14 cellular contexts compared by ENCODE assay signal in genomic region chr7:111865430-111865829, GRCh38.
DNase-seq lines count a peak whose midpoint lies in the region; ATAC-seq and TF ChIP-seq lines count a peak whose summit lies in the region.
"Had no signal": no experiment of that assay in that cellular context is flagged by ENCODE, and none has a peak within 500 bp of the region (broad histone marks: within the 10 kb centered on the region; RNA-seq: fewer than 3 reads in every experiment).

No MANE protein-coding gene starts in this region.

- H3K9me3 ChIP-seq in AG04450 (ENCODE audit: control insufficient read depth, insufficient read depth, low read length) (no peaks in the 10 kb centered on the region), muscle layer of colon (ENCODE audit: low read length) (no peaks in the 10 kb centered on the region)

- no peak overlapping the region for H3K9ac ChIP-seq in muscle layer of colon (ENCODE audit: low read length)
- H3K9ac ChIP-seq: BLaER1 treated with 17β-estradiol and CSF1 and Interleukin-3, amounts not matched to agents 10 nM and 100 nM had no signal

- no peak for DNase-seq in AG04450 (ENCODE audit: low read depth, low spot score)
- no peak for DNase-seq in caudate nucleus (lab: John Stamatoyannopoulos, UW)
- DNase-seq in fibroblast of villous mesenchyme (ENCODE audit: low read depth) = peak; percentile 3
- DNase-seq in cerebellum (ENCODE audit: low spot score) = no peak
- no peak for DNase-seq in H7
- DNase-seq in coronary artery (ENCODE audit: low spot score) = no peak
- DNase-seq: Calu3; CD4-positive, alpha-beta T cell; DMS 273 treated with DMSO at 0.1 percent for 48 hours had no signal

- H3K27me3 ChIP-seq in AG04450 (ENCODE audit: control insufficient read depth, insufficient read depth, low read length) (no peaks in the 10 kb centered on the region), muscle layer of colon (ENCODE audit: control insufficient read depth in 1 of 2, insufficient read depth in 2 of 2, low read length in 2 of 2) (no peaks in the 10 kb centered on the region), H7 (ENCODE audit: control insufficient read depth, insufficient read depth, low read length) (no peaks in the 10 kb centered on the region)
- H3K27me3 ChIP-seq: BLaER1 treated with 17β-estradiol and CSF1 and Interleukin-3, amounts not matched to agents 10 nM and 100 nM had no signal

- POLR2A ChIA-PET in AG04450 (lab: Yijun Ruan, JAX) = no interaction called here

- peak overlapping the region; percentile 53 for H3K27ac ChIP-seq in AG04450 (ENCODE audit: low read depth, low read length)
- H3K27ac ChIP-seq in caudate nucleus (ENCODE audit: low read depth, low read length) = peak overlapping the region; percentile 59
- peak overlapping the region; percentile 10 for H3K27ac ChIP-seq in muscle layer of colon (ENCODE audit: low read depth, low read length)
- no peak overlapping the region for H3K27ac ChIP-seq in coronary artery
- H3K27ac ChIP-seq: 22Rv1; BLaER1 treated with 17β-estradiol and CSF1 and Interleukin-3, amounts not matched to agents 10 nM and 100 nM had no signal

- H3K4me1 ChIP-seq in muscle layer of colon (ENCODE audit: insufficient read depth, low read length) = peaks cover 10% of the 10 kb centered on the region

- CTCF ChIA-PET in AG04450 (lab: Charles Lee) = interaction anchor here (1.4 to 6.9 kb wide), 2 partner anchors 11 to 124 kb away, joined by 4 to 79 read pairs; no protein-coding TSS in a partner anchor

- no peak overlapping the region for H3K4me3 ChIP-seq in AG04450 (ENCODE audit: low read depth, low read length)
- no peak overlapping the region for H3K4me3 ChIP-seq in fibroblast of villous mesenchyme (ENCODE audit: low read depth, low read length)
- H3K4me3 ChIP-seq in muscle layer of colon (ENCODE audit: low read depth in 1 of 2, low read length in 2 of 2) = no peak overlapping the region
- H3K4me3 ChIP-seq in H7 (ENCODE audit: insufficient read depth, low read depth, low read length) = no peak overlapping the region
- no peak overlapping the region for H3K4me3 ChIP-seq in coronary artery
- H3K4me3 ChIP-seq: BLaER1 treated with 17β-estradiol and CSF1 and Interleukin-3, amounts not matched to agents 10 nM and 100 nM had no signal

- H3K36me3 ChIP-seq in muscle layer of colon (ENCODE audit: insufficient read depth, low read length) = no peaks in the 10 kb centered on the region
- no peaks in the 10 kb centered on the region; the same call in 1 of the 2 replicates for H3K36me3 ChIP-seq in H7 (replicated peaks; ENCODE audit: control insufficient read depth, insufficient read depth, low read length)

- no peak for ATAC-seq in GM21447 (IDR thresholded peaks at IDR 0.05; ENCODE audit: unreplicated experiment)
- ATAC-seq: HCT116 had no signal

- TF ChIP-seq CTCF in AG04450 (IDR thresholded peaks at IDR 0.05; ENCODE audit: low read depth, low read length) = no peak
- TF ChIP-seq CTCF in fibroblast of villous mesenchyme (IDR thresholded peaks at IDR 0.05; ENCODE audit: insufficient read depth, low read depth, low read length) = no peak
- no peak for TF ChIP-seq CTCF in coronary artery (IDR thresholded peaks at IDR 0.05)

Comparison
In these comparisons a context has a peak if more than half of its experiments do, and no peak if none do; other contexts are left out.
1. H3K27ac ChIP-seq: peak in AG04450 (single experiment), caudate nucleus (single experiment) and muscle layer of colon (single experiment); none in coronary artery (0 of 2).